In genomic region chr11:113873241-113873626, GRCh38 we compare ENCODE assay signal across 1 cellular context.
TF ChIP-seq lines count a peak whose summit lies in the region.

No MANE protein-coding gene starts in this region.

TF ChIP-seq in HEK293T, 16 proteins besides CTCF, POLR2A, EP300 and RAD21 (continued from another document):
- TF ChIP-seq, protein P1, sequence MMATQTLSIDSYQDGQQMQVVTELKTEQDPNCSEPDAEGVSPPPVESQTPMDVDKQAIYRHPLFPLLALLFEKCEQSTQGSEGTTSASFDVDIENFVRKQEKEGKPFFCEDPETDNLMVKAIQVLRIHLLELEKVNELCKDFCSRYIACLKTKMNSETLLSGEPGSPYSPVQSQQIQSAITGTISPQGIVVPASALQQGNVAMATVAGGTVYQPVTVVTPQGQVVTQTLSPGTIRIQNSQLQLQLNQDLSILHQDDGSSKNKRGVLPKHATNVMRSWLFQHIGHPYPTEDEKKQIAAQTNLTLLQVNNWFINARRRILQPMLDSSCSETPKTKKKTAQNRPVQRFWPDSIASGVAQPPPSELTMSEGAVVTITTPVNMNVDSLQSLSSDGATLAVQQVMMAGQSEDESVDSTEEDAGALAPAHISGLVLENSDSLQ (IDR thresholded peaks at IDR 0.05) = 0 out of 2 replicates have a peak, but pooled peaks have one; percentile 11
